Comparison of ENCODE assay signal across 9 cellular contexts in the genomic region with DNA sequence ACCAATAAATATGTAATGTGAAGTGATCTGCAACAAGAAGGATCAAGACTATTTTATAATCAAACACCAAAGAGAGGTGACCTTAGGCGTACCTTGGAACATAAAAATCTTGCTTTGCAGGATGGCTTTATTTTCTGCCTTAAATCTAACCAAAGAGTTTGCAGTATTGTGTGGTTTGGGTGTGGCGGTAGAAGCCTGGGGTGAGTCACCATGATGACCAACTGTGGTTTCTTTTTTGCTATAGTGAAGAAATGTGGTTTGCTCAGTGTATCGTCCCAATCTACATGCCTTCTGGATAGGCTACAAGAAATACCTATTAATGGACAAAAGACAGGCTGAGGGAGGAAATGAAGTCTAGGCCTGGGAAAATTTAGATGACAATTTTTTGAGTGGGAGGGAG. TPM values are rescaled to one million over a fixed set of nuclear protein-coding genes. Genes with fewer than 3 reads are reported as not detected.
DNase-seq lines count a peak whose midpoint lies in the region; ATAC-seq, FAIRE-seq and TF ChIP-seq lines count a peak whose summit lies in the region.
"Had no signal": no experiment of that assay in that cellular context is flagged by ENCODE, and none has a peak within 500 bp of the region (broad histone marks: within the 10 kb centered on the region; RNA-seq: fewer than 3 reads in every experiment).

No MANE protein-coding gene starts in this region.

- H3K9ac ChIP-seq in BLaER1 treated with 17β-estradiol and CSF1 and Interleukin-3, amounts not matched to agents 10 nM and 100 nM, result peak overlapping the region in 1 of 11 experiments; percentile 18; a peak in 1 of 22 replicates
- H3K9ac ChIP-seq in kidney (ENCODE audit: low read length in 2 of 2), result no peak overlapping the region

- H3K4me1 ChIP-seq in BLaER1 treated with 17β-estradiol and CSF1 and Interleukin-3, amounts not matched to agents 10 nM and 100 nM, result peaks cover 13 to 50% (median 31%) of the 10 kb centered on the region in 10 experiments
- H3K4me1 ChIP-seq in kidney (ENCODE audit: control insufficient read depth in 1 of 2, insufficient read depth in 1 of 2, low read depth in 1 of 2, low read length in 2 of 2), result peaks cover 0 to 2% of the 10 kb centered on the region in 2 donors

- peaks cover 58% of the 10 kb centered on the region for H3K4me1 Mint-ChIP-seq in central memory CD8-positive, alpha-beta T cell

- no peaks in the 10 kb centered on the region for H3K9me3 Mint-ChIP-seq in central memory CD8-positive, alpha-beta T cell
- H3K9me3 Mint-ChIP-seq: memory B cell had no signal

- H3K4me3 Mint-ChIP-seq in central memory CD8-positive, alpha-beta T cell, result peak overlapping the region; percentile 55
- H3K4me3 Mint-ChIP-seq: memory B cell had no signal

- peaks cover 0 to 59% (median 0%) of the 10 kb centered on the region in 11 experiments; a peak in 5 of 22 replicates for H3K27me3 ChIP-seq in BLaER1 treated with 17β-estradiol and CSF1 and Interleukin-3, amounts not matched to agents 10 nM and 100 nM

- ATAC-seq in GM19351 (IDR thresholded peaks at IDR 0.05; ENCODE audit: unreplicated experiment), result peak; percentile 60
- ATAC-seq in HG03196 (IDR thresholded peaks at IDR 0.05; ENCODE audit: unreplicated experiment), result peak; percentile 62
- ATAC-seq in central memory CD8-positive, alpha-beta T cell (replicated peaks; ENCODE audit: extremely low read depth, poor library complexity, severe bottlenecking), result peak; percentile 21

- H4K20me1 ChIP-seq in BLaER1 treated with 17β-estradiol and CSF1 and Interleukin-3, amounts not matched to agents 10 nM and 100 nM, result no peaks in the 10 kb centered on the region

- H3K27me3 Mint-ChIP-seq in central memory CD8-positive, alpha-beta T cell, result no peaks in the 10 kb centered on the region

- H3K27ac Mint-ChIP-seq in central memory CD8-positive, alpha-beta T cell (ENCODE audit: low read depth), result peak overlapping the region; percentile 86
- H3K27ac Mint-ChIP-seq: memory B cell had no signal

- FAIRE-seq in kidney (lab: Jason Lieb, UNC), result no peak

- no peak for TF ChIP-seq CTCF in kidney (IDR thresholded peaks at IDR 0.05; ENCODE audit: borderline replicate concordance, extremely low read depth, insufficient read depth)

- H3K36me3 ChIP-seq in BLaER1 treated with 17β-estradiol and CSF1 and Interleukin-3, amounts not matched to agents 10 nM and 100 nM, result no peaks in the 10 kb centered on the region
- H3K36me3 ChIP-seq in kidney (ENCODE audit: control insufficient read depth in 1 of 2, insufficient read depth in 2 of 2, low read length in 2 of 2), result no peaks in the 10 kb centered on the region

- no peaks in the 10 kb centered on the region for H3K9me3 ChIP-seq in BLaER1 treated with 17β-estradiol and CSF1 and Interleukin-3, amounts not matched to agents 10 nM and 100 nM (replicated peaks in 1 of 11)
- H3K9me3 ChIP-seq in kidney (ENCODE audit: control insufficient read depth in 1 of 2, low read length in 2 of 2), result no peaks in the 10 kb centered on the region

- DNase-seq in SW 1271 (lab: John Stamatoyannopoulos, UW) (peak; percentile 79 to 97), kidney (no peak), NCI-H2227 (lab: John Stamatoyannopoulos, UW; ENCODE audit: unreplicated experiment) (no peak)
- peak in 1 of 2 donors; percentile 35 for DNase-seq in central memory CD8-positive, alpha-beta T cell (ENCODE audit: low spot score in 2 of 2)
- peak; percentile 56 for DNase-seq in stimulated activated CD4-positive, alpha-beta T cell treated with anti-CD3 and anti-CD28 coated beads, Interleukin-15, amount 100 ng/mL, for 24 hours

- H3K36me3 Mint-ChIP-seq in central memory CD8-positive, alpha-beta T cell (ENCODE audit: insufficient read depth), result peaks cover 16% of the 10 kb centered on the region
- H3K36me3 Mint-ChIP-seq: memory B cell had no signal

- H3K27ac ChIP-seq in BLaER1 treated with 17β-estradiol and CSF1 and Interleukin-3, amounts not matched to agents 10 nM and 100 nM, result peak overlapping the region in 4 of 11 experiments; percentile 24 to 52 (median 48); a peak in 7 of 22 replicates
- no peak overlapping the region for H3K27ac ChIP-seq in kidney (ENCODE audit: low read depth in 2 of 2, low read length in 2 of 2)

- intact Hi-C loops in kidney (cut with DNase I), result no loop called here

- 0 out of 20 replicates have a peak overlapping the region, but pooled peaks of 1 of the 10 experiments have one; percentile 5 for H3K4me3 ChIP-seq in BLaER1 treated with 17β-estradiol and CSF1 and Interleukin-3, amounts not matched to agents 10 nM and 100 nM
- H3K4me3 ChIP-seq in kidney (ENCODE audit: low read length in 2 of 2), result no peak overlapping the region

- peak overlapping the region in 8 of 11 experiments; percentile 10 to 90 (median 65); a peak in 15 of 22 replicates for H3K4me2 ChIP-seq in BLaER1 treated with 17β-estradiol and CSF1 and Interleukin-3, amounts not matched to agents 10 nM and 100 nM

RNA-seq across cellular contexts. Expression of gene CAST, which starts 5.1 kb away (rescaled TPM):
- 282 TPM for total RNA-seq in kidney
- 83.2 TPM for polyA plus RNA-seq in kidney (ENCODE audit: insufficient read depth, low read depth, low replicate concordance)

Comparison
In these comparisons a context has a peak if more than half of its experiments do, and no peak if none do; other contexts are left out.
1. DNase-seq: peak in SW 1271 (2 of 2) and stimulated activated CD4-positive, alpha-beta T cell treated with anti-CD3 and anti-CD28 coated beads, Interleukin-15, amount 100 ng/mL, for 24 hours (single experiment); none in kidney (single experiment) and NCI-H2227 (single experiment).
2. Peak in every context shown above with its lines, with median percentiles within 50 percentile points of each other: ATAC-seq.